Comparison of ENCODE assay signal across 23 cellular contexts in genomic region chr15:33934896-33935295, GRCh38. TPM values are rescaled to one million over a fixed set of nuclear protein-coding genes. Genes with fewer than 3 reads are reported as not detected.
"Had no signal": no experiment of that assay in that cellular context is flagged by ENCODE, and none has a peak within 500 bp of the region (broad histone marks: within the 10 kb centered on the region; RNA-seq: fewer than 3 reads in every experiment).

No MANE protein-coding gene starts in this region.

- DNase-seq: activated CD4-positive, alpha-beta T cell treated with anti-CD3 and anti-CD28 coated beads, Interleukin-2, amount 50 U/mL, for 4 hours; activated naive CD4-positive, alpha-beta T cell; activated naive CD8-positive, alpha-beta T cell treated with anti-CD3 and anti-CD28 coated beads, Interleukin-2, amount 10 ng/mL, durations not matched to agents 7 days and 5 days; activated T-cell treated with anti-CD3 and anti-CD28 coated beads for 4 hours; anterior cingulate cortex; cerebellar nuclear complex; effector memory CD8-positive, alpha-beta T cell; hippocampal formation; left lung; mammary epithelial cell; naive B cell; pancreas; spleen; stimulated activated naive CD8-positive, alpha-beta T cell treated with anti-CD3 and anti-CD28 coated beads, Interleukin-15, amount 100 ng/mL, for 72 hours; T1000; testis; upper lobe of left lung had no signal

- H3K36me3 ChIP-seq: breast epithelium, left lung, neural progenitor cell, pancreas, spleen, upper lobe of left lung had no signal

- H2AFZ ChIP-seq: neural progenitor cell had no signal

- H3K9ac ChIP-seq: neural progenitor cell had no signal

- ATAC-seq: activated CD4-positive, CD25-positive, alpha-beta regulatory T cell treated with anti-CD3 and anti-CD28 coated beads, Interleukin-2, amount 50 U/mL, for 24 hours; effector memory CD8-positive, alpha-beta T cell; pancreas; sciatic nerve; stimulated activated naive CD8-positive, alpha-beta T cell treated with anti-CD3 and anti-CD28 coated beads, Interleukin-15, amount 100 ng/mL, for 72 hours had no signal

- H3K9me3 ChIP-seq: breast epithelium, left lung, pancreas, spleen, testis, upper lobe of left lung had no signal

- H3K27ac ChIP-seq: breast epithelium, left lung, neural progenitor cell, pancreas, spleen, testis, upper lobe of left lung had no signal

- H3K4me1 ChIP-seq: breast epithelium, neural progenitor cell, pancreas, spleen, testis, upper lobe of left lung had no signal

- H3K4me3 ChIP-seq: breast epithelium, left lung, neural progenitor cell, pancreas, spleen, testis, upper lobe of left lung had no signal

- H3K4me2 ChIP-seq: neural progenitor cell had no signal

- H3K27me3 ChIP-seq: breast epithelium, left lung, neural progenitor cell, pancreas, spleen, testis, upper lobe of left lung had no signal

RNA-seq across cellular contexts. Expression of gene CHRM5, which starts 33.4 kb away (rescaled TPM):
- total RNA-seq: activated naive CD8-positive, alpha-beta T cell treated with anti-CD3 and anti-CD28 coated beads, Interleukin-2, amount 10 ng/mL, durations not matched to agents 7 days and 5 days; breast epithelium; glomerular endothelial cell; left lung; mononuclear cell; pancreas; spleen had no signal
- polyA plus RNA-seq: pancreas had no signal
